In the genomic region with DNA sequence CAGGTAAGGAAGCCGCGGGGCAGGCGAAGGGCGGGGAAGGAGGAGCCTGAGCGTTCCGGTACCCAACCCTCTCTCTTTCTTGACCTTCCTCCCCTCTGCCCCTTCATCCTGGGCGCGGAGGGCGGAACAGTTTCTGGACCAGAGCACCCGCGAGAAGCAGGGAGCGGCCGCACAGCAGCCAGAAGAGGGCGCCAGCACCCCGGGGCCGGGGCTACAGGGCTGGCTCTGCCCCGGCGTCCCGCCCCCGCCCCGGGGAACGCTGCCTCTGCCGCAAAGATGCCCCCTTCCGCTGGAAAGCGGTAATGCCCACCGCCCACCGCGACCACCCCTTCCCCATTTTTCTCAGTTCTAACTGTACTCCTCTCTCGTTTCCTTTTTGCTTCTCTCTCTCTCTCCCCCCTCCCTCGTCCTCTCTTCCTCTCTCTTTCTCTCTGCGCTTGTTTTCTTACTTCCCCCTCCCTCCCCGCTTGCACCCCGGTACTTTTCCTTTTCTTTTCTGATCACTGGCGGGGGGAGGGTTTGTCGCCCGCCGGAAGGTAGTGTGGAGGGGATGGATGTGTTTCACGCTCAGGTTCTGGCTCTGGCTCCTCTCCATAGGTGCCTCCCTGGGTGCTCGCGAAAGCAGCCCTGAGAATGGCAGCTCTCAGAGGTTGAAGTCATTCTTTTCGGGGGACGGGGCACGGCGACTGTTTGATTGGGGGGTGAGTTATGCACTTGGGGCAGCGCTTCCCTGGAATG, we compare ENCODE assay signal across 8 cellular contexts. TPM values are rescaled to one million over a fixed set of nuclear protein-coding genes. Genes with fewer than 3 reads are reported as not detected.
A peak's percentile ranks its signal among the peaks of the same experiment; 100 is the strongest.
DNase-seq lines count a peak whose midpoint lies in the region; ATAC-seq and TF ChIP-seq lines count a peak whose summit lies in the region.

No MANE protein-coding gene starts in this region.

- H3K4me1 ChIP-seq in mucosa of descending colon (ENCODE audit: low read depth): peaks cover 16% of the 10 kb centered on the region

- peak overlapping the region; percentile 61 for H3K27ac ChIP-seq in AG04450 (ENCODE audit: low read depth, low read length)

- H3K27ac Mint-ChIP-seq in endothelial cell (ENCODE audit: unreplicated experiment): peak overlapping the region; percentile 89

- H3K36me3 Mint-ChIP-seq in endothelial cell (ENCODE audit: low read depth, unreplicated experiment): peaks cover 17% of the 10 kb centered on the region

- TF ChIP-seq CTCF in AG04450 (IDR thresholded peaks at IDR 0.05; ENCODE audit: low read depth, low read length): peak; percentile 90
- TF ChIP-seq CTCF in endothelial cell (IDR thresholded peaks at IDR 0.05; ENCODE audit: unreplicated experiment): peak; percentile 91
- TF ChIP-seq CTCF in mucosa of descending colon (IDR thresholded peaks at IDR 0.05): peak; percentile 89

- peaks cover 43% of the 10 kb centered on the region for H3K27me3 Mint-ChIP-seq in endothelial cell (ENCODE audit: unreplicated experiment)

- H3K36me3 ChIP-seq in mucosa of descending colon (ENCODE audit: low read depth): no peaks in the 10 kb centered on the region

- H3K27me3 ChIP-seq in AG04450 (ENCODE audit: control insufficient read depth, insufficient read depth, low read length): no peaks in the 10 kb centered on the region

- H3K9me3 ChIP-seq in AG04450 (ENCODE audit: control insufficient read depth, insufficient read depth, low read length): peaks cover 9% of the 10 kb centered on the region
- H3K9me3 ChIP-seq in mucosa of descending colon: no peaks in the 10 kb centered on the region

- CTCF ChIA-PET in AG04450 (lab: Charles Lee): interaction anchor here (0.5 to 10.3 kb wide), 36 partner anchors 8 to 586 kb away, joined by 3 to 82 read pairs (median 4); a partner anchor contains a TSS

- peaks cover 57% of the 10 kb centered on the region for H3K4me1 Mint-ChIP-seq in endothelial cell (ENCODE audit: unreplicated experiment)

- H3K9me3 Mint-ChIP-seq in endothelial cell (ENCODE audit: unreplicated experiment): no peaks in the 10 kb centered on the region

- DNase-seq in AG04450 (ENCODE audit: low read depth, low spot score) (no peak), NCI-H510A (lab: John Stamatoyannopoulos, UW) (peak; percentile 46), endothelial cell (ENCODE audit: low spot score) (peak; percentile 98), mucosa of descending colon (peak; percentile 87 to 92 (median 91))
- peak; percentile 88 to 89 (median 88) for DNase-seq in activated CD8-positive, alpha-beta memory T cell treated with anti-CD3 and anti-CD28 coated beads for 48 hours (ENCODE audit: low read depth in 2 of 3, low spot score in 2 of 3)
- DNase-seq in stimulated activated CD8-positive, alpha-beta memory T cell treated with anti-CD3 and anti-CD28 coated beads, Interleukin-4, amount 100 ng/mL, for 1 hour (ENCODE audit: low read depth in 2 of 2, low spot score in 1 of 2): peak; percentile 78 to 90

- POLR2A ChIA-PET in AG04450 (lab: Yijun Ruan, JAX): interaction anchor here (1.5 to 4.3 kb wide), 5 partner anchors 13 to 167 kb away, joined by 3 to 25 read pairs (median 7); a partner anchor contains a TSS

- H3K4me3 ChIP-seq in AG04450 (ENCODE audit: low read depth, low read length): peak overlapping the region; percentile 90
- H3K4me3 ChIP-seq in mucosa of descending colon: no peak overlapping the region

- intact Hi-C loops in mucosa of descending colon (cut with DNase I, micrococcal nuclease): loop anchor here in 1 of 2 donors (10.0 kb wide), 1 partner anchor 109 kb away; a partner anchor contains a TSS

- peak; percentile 89 for ATAC-seq in GM18868 (IDR thresholded peaks at IDR 0.05; ENCODE audit: unreplicated experiment)
- ATAC-seq in HG03097 (IDR thresholded peaks at IDR 0.05; ENCODE audit: low FRiP score, unreplicated experiment): peak; percentile 92
- ATAC-seq in mucosa of descending colon: peak; percentile 97

- peak overlapping the region; percentile 95 for H3K4me3 Mint-ChIP-seq in endothelial cell (ENCODE audit: unreplicated experiment)

RNA-seq across cellular contexts. Expression of a gene that starts 13.1 kb away (rescaled TPM):
- 12.8 and 14.3 TPM in 2 replicates for polyA plus RNA-seq in AG04450 (2011; rRNA removed)
- 9.4 and 10.9 TPM in 2 replicates for polyA minus RNA-seq in AG04450 (2011; rRNA and poly(A)+ RNA removed)
- total RNA-seq in endothelial cell (ENCODE audit: unreplicated experiment) (30.5 TPM), mucosa of descending colon (10 to 100 TPM in 1 of 3 donors, 1 to 10 TPM in 1, under 1 TPM in 1; 0.41 to 10.1 (median 2.9) TPM)
